Comparison of ENCODE assay signal across 21 cellular contexts in the genomic region with DNA sequence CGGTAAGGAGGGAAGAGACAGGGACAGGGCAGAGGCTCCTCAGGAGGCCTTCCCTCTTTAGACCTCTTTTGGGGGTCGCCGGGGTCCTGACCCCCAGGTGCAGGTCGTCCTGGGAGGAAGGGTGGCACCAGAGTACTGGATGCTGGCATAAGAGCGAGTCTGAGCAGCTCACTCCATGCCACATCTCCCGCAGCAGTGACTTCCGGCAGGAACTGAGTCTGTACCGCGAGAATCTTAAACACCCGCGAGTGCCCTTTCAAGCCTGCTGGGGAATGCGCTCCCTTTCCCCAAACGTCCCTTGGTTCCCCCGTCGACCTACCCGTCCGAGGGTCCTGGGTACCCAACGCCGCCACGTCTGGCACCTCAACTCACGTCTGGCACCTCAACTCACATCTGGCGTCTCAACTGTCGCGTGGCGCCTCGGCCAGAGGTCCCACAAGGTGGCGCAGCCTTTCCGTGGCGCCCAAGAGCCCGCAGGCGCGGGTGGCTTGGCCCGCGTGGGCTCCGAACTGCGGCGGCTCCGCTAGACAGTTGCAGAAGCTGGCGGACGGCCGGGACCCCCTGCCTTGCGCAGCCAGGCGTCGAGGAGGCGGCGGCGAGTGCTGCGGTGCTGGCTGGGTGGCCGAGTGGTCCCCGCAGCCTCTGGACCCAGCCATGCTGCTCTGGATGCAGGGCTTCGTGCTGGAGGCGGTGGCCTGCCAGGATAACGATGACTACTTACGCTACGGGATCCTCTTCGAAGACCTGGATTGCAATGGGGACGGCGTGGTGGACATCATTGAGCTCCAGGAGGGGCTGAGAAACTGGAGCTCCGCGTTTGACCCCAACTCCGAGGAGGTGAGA. TPM values are rescaled to one million over a fixed set of nuclear protein-coding genes. Genes with fewer than 3 reads are reported as not detected.
DNase-seq lines count a peak whose midpoint lies in the region; ATAC-seq, FAIRE-seq and TF ChIP-seq lines count a peak whose summit lies in the region.
"Not testable (repeated sequence)": the region's sequence is repeated elsewhere in the genome, so short reads cannot be mapped to it uniquely, and the experiment has no call there.
"Had no signal": no experiment of that assay in that cellular context is flagged by ENCODE, and none has a peak within 500 bp of the region (broad histone marks: within the 10 kb centered on the region; RNA-seq: fewer than 3 reads in every experiment).

No MANE protein-coding gene starts in this region.

- CTCF ChIA-PET in CD4-positive, alpha-beta T cell (lab: Charles Lee); GM12878 (lab: Yijun Ruan, JAX): not testable (repeated sequence)

- not testable (repeated sequence) for H3K9ac ChIP-seq in GM12878 (ENCODE audit: control insufficient read depth, insufficient read depth, low read length)

- H3K4me1 ChIP-seq in GM12878 (ENCODE audit: control insufficient read depth, insufficient read depth, low read length); lower lobe of right lung: not testable (repeated sequence)

- not testable (repeated sequence) for H3K36me3 Mint-ChIP-seq in CD4-positive, alpha-beta T cell (ENCODE audit: low read depth); stimulated activated memory B cell treated with anti-CD40 and anti-IgM and Interleukin-4, amounts not matched to agents 10 μg/mL and 1 μg/mL and 100 μg/mL, for 72 hours

- RAD21 ChIA-PET in GM12878 (lab: Charles Lee; ENCODE audit: unreplicated experiment) = not testable (repeated sequence)

- H2AFZ ChIP-seq in GM12878 (ENCODE audit: control insufficient read depth, low read depth, low read length) = not testable (repeated sequence)

- not testable (repeated sequence) for H3K4me3 ChIP-seq in GM12878, lower lobe of right lung

- not testable (repeated sequence) for TF ChIP-seq EP300 in GM12878 (IDR thresholded peaks at IDR 0.05; ENCODE audit: borderline replicate concordance in 1 of 2, control insufficient read depth in 1 of 2, low read depth in 2 of 2, low read length in 2 of 2)

- H3K36me3 ChIP-seq in GM12878 (ENCODE audit: control insufficient read depth in 2 of 2, insufficient read depth in 2 of 2, low read length in 1 of 2); lower lobe of right lung: not testable (repeated sequence)

- H4K20me1 ChIP-seq in GM12878 (ENCODE audit: control insufficient read depth, insufficient read depth) = not testable (repeated sequence)

- POLR2A ChIA-PET in CD4-positive, alpha-beta T cell (lab: Charles Lee); GM12878 (lab: Charles Lee): not testable (repeated sequence)

- H3K79me2 ChIP-seq in GM12878 (ENCODE audit: control insufficient read depth, insufficient read depth, low read length) = not testable (repeated sequence)

- not testable (repeated sequence) for H3K4me3 Mint-ChIP-seq in CD4-positive, alpha-beta T cell; stimulated activated memory B cell treated with anti-CD40 and anti-IgM and Interleukin-4, amounts not matched to agents 10 μg/mL and 1 μg/mL and 100 μg/mL, for 72 hours

- intact Hi-C loops in CD4-positive, alpha-beta T cell (cut with DNase I, micrococcal nuclease); GM12878 (cut with micrococcal nuclease; ENCODE audit: unreplicated experiment); lower lobe of right lung (cut with DNase I): not testable (repeated sequence)

- not testable (repeated sequence) for H3K9me3 Mint-ChIP-seq in CD4-positive, alpha-beta T cell; stimulated activated memory B cell treated with anti-CD40 and anti-IgM and Interleukin-4, amounts not matched to agents 10 μg/mL and 1 μg/mL and 100 μg/mL, for 72 hours

- SMC1A ChIA-PET in GM12878 (lab: Charles Lee; ENCODE audit: uncharacterized antibody, unreplicated experiment) = not testable (repeated sequence)

- not testable (repeated sequence) for TF ChIP-seq RAD21 in GM12878 (IDR thresholded peaks at IDR 0.05; ENCODE audit: insufficient read depth, low read depth, low read length)

- H3K4me1 Mint-ChIP-seq in CD4-positive, alpha-beta T cell (ENCODE audit: low read depth); stimulated activated memory B cell treated with anti-CD40 and anti-IgM and Interleukin-4, amounts not matched to agents 10 μg/mL and 1 μg/mL and 100 μg/mL, for 72 hours: not testable (repeated sequence)

- not testable (repeated sequence) for H3K9me3 ChIP-seq in CD4-positive, alpha-beta T cell (ENCODE audit: control insufficient read depth, low read length); GM12878 (replicated peaks; ENCODE audit: control insufficient read depth, insufficient read depth, low read length); lower lobe of right lung

- not testable (repeated sequence) for H3K27ac ChIP-seq in CD4-positive, alpha-beta T cell (ENCODE audit: low read depth, low read length); GM12878 (ENCODE audit: control insufficient read depth, insufficient read depth); lower lobe of right lung

- BruUV-seq in GM12878 (replicated peaks; lab: Mats Ljungman, UMichigan) = not testable (repeated sequence)

- not testable (repeated sequence) for H3K4me2 ChIP-seq in GM12878 (ENCODE audit: control insufficient read depth, insufficient read depth)

- TF ChIP-seq CTCF in CD4-positive, alpha-beta T cell (IDR thresholded peaks at IDR 0.05); GM12878 (IDR thresholded peaks at IDR 0.05 in 2 of 3, conservative IDR thresholded peaks at IDR 0.05 in 1 of 3; ENCODE audit: control insufficient read depth in 2 of 3, extremely low read depth in 1 of 3, insufficient read depth in 1 of 3, low read depth in 3 of 3, low read length in 3 of 3); lower lobe of right lung (IDR thresholded peaks at IDR 0.05): not testable (repeated sequence)

- ATAC-seq in CD4-positive, alpha-beta T cell (ENCODE audit: poor library complexity) = peak; percentile 93
- ATAC-seq in GM19351 (IDR thresholded peaks at IDR 0.05; ENCODE audit: unreplicated experiment) = peak; percentile 64
- peak; percentile 67 for ATAC-seq in HG02678 (IDR thresholded peaks at IDR 0.05; ENCODE audit: unreplicated experiment)
- ATAC-seq in HG03520 (IDR thresholded peaks at IDR 0.05; ENCODE audit: unreplicated experiment) = peak; percentile 51
- ATAC-seq in activated CD4-positive, CD25-positive, alpha-beta regulatory T cell treated with anti-CD3 and anti-CD28 coated beads, Interleukin-2, amount 50 U/mL, for 24 hours = peak; percentile 66 to 76
- peak; percentile 81 for ATAC-seq in GM12878
- ATAC-seq in lower lobe of right lung = peak; percentile 47 to 54
- peak; percentile 69 for ATAC-seq in stimulated activated memory B cell treated with anti-CD40 and anti-IgM and Interleukin-4, amounts not matched to agents 10 μg/mL and 1 μg/mL and 100 μg/mL, for 72 hours

- DNase-seq in CD4-positive, alpha-beta T cell; GM12878 (ENCODE audit: low read depth, low spot score); lower lobe of right lung: not testable (repeated sequence)

- FAIRE-seq in GM12878 (lab: Jason Lieb, UNC) = peak; percentile 52

- not testable (repeated sequence) for H3K27me3 Mint-ChIP-seq in CD4-positive, alpha-beta T cell; stimulated activated memory B cell treated with anti-CD40 and anti-IgM and Interleukin-4, amounts not matched to agents 10 μg/mL and 1 μg/mL and 100 μg/mL, for 72 hours

- in situ Hi-C loops in GM12878 (cut with MboI) = not testable (repeated sequence)

- not testable (repeated sequence) for TF ChIP-seq POLR2A in GM12878 (IDR thresholded peaks at IDR 0.05; ENCODE audit: low read depth, low read length)

- H3K27me3 ChIP-seq in CD4-positive, alpha-beta T cell (ENCODE audit: control insufficient read depth, insufficient read depth, low read length); GM12878 (replicated peaks in 1 of 2; ENCODE audit: control insufficient read depth in 2 of 2, insufficient read depth in 2 of 2, low read length in 1 of 2); lower lobe of right lung (ENCODE audit: low read depth): not testable (repeated sequence)

- H3K27ac Mint-ChIP-seq in CD4-positive, alpha-beta T cell; stimulated activated memory B cell treated with anti-CD40 and anti-IgM and Interleukin-4, amounts not matched to agents 10 μg/mL and 1 μg/mL and 100 μg/mL, for 72 hours: not testable (repeated sequence)

- WGBS in GM12878 (ENCODE audit: insufficient coverage, insufficient replicate concordance, low lambda C conversion rate, missing lambda C conversion rate) = no CpG with 5 or more reads among the region's 61 CpGs

RNA-seq across cellular contexts. Expression of a gene that starts 28.8 kb away (rescaled TPM):
- under 1 TPM in 1 of 2 experiments, not detected in 1; 0.11 TPM for total RNA-seq in CD4-positive, alpha-beta T cell
- not detected in 2 replicates for total RNA-seq in GM12878 (2013; cell fraction: nucleolus; rRNA removed)
- total RNA-seq in GM12878 (2014; rRNA removed) = not detected in 2 replicates
- total RNA-seq in GM12878 (2014; rRNA removed; fragmentation: Illumina TruSeq; extraction: Trizol) = not detected in 2 replicates
- total RNA-seq in GM12878 (2021) = not detected in 2 replicates
- polyA plus RNA-seq in GM12878 (2011; ENCODE audit: low read depth) = not detected
- not detected in 2 replicates for polyA plus RNA-seq in GM12878 (2011; rRNA removed)
- not detected in 2 replicates for polyA plus RNA-seq in GM12878 (2011; cell fraction: cytosol; rRNA removed)
- polyA plus RNA-seq in GM12878 (2011; cell fraction: nucleus; rRNA removed) = not detected in 2 replicates
- polyA plus RNA-seq in GM12878 (2012) = not detected in 2 replicates
- not detected in 2 replicates for polyA plus RNA-seq in GM12878 (2014; fragmentation: Illumina TruSeq; extraction: Trizol)
- polyA plus RNA-seq in GM12878 (2014; fragmentation: Nextera tagmentation; extraction: Ambion mirVana) = not detected
- not detected in 2 replicates for polyA plus RNA-seq in GM12878 (2014; rRNA removed)
- not detected for polyA plus RNA-seq in GM12878 (2016; fragmentation: Nextera tagmentation; extraction: Ambion mirVana)
- not detected in 2 replicates for polyA minus RNA-seq in GM12878 (2011; rRNA and poly(A)+ RNA removed)
- not detected in 2 replicates for polyA minus RNA-seq in GM12878 (2011; cell fraction: cytosol; rRNA and poly(A)+ RNA removed)
- not detected in 2 replicates for polyA minus RNA-seq in GM12878 (2011; cell fraction: nucleus; rRNA and poly(A)+ RNA removed)
- not detected for total RNA-seq in lower lobe of right lung
- total RNA-seq: activated CD4-positive, alpha-beta memory T cell treated with anti-CD3 and anti-CD28 coated beads, Interleukin-2, amount 10 ng/mL, durations not matched to agents 7 days and 5 days; ascending aorta; cardiac muscle cell; H1; HFFc6; HT-29; mammary epithelial cell; Right ventricle myocardium inferior; smooth muscle cell; stomach; vagina had no signal
- polyA plus RNA-seq: cardiac muscle cell; CD4-positive, alpha-beta memory T cell; H1; mammary epithelial cell; SK-N-SH; smooth muscle cell; stomach had no signal
